ENCODE assay signal across 9 cellular contexts in genomic region chr2:147449323-147450080, GRCh38.
DNase-seq lines count a peak whose midpoint lies in the region; ATAC-seq and TF ChIP-seq lines count a peak whose summit lies in the region.
"Had no signal": no experiment of that assay in that cellular context is flagged by ENCODE, and none has a peak within 500 bp of the region (broad histone marks: within the 10 kb centered on the region; RNA-seq: fewer than 3 reads in every experiment).

No MANE protein-coding gene starts in this region.

- H2AFZ ChIP-seq in neuron (ENCODE audit: low read depth, low read length), result peak overlapping the region; percentile 65

- H3K27me3 ChIP-seq in neuron (ENCODE audit: insufficient read depth, low read length), result no peaks in the 10 kb centered on the region

- DNase-seq in NCI-H1092 treated with DMSO at 0.1 percent for 48 hours (lab: John Stamatoyannopoulos, UW) (peak; percentile 61), NCI-H1092 (lab: John Stamatoyannopoulos, UW) (no peak), NCI-H748 (lab: John Stamatoyannopoulos, UW; ENCODE audit: unreplicated experiment) (peak; percentile 90), GM20000 (ENCODE audit: low spot score) (no peak), HuH-7.5 (ENCODE audit: low spot score) (no peak)
- peak; percentile 80 for DNase-seq in activated effector memory CD4-positive, alpha-beta T cell treated with anti-CD3 and anti-CD28 coated beads, Interleukin-2, amount 50 U/mL, for 16 hours

- no peaks in the 10 kb centered on the region for H3K36me3 ChIP-seq in neuron (ENCODE audit: insufficient read depth, low read length)

- ATAC-seq in GM21528 (IDR thresholded peaks at IDR 0.05; ENCODE audit: low FRiP score, unreplicated experiment), result no peak
- ATAC-seq: K562 had no signal

- no peaks in the 10 kb centered on the region for H3K9me3 ChIP-seq in neuron (ENCODE audit: low read length)

- peak overlapping the region; percentile 37 for H3K4me3 ChIP-seq in neuron (ENCODE audit: low read length)
- H3K4me3 ChIP-seq: K562 had no signal

- peaks cover 36% of the 10 kb centered on the region for H3K4me1 ChIP-seq in neuron (ENCODE audit: insufficient read depth, low read length)

- TF ChIP-seq CTCF in GM20000 (IDR thresholded peaks at IDR 0.05; ENCODE audit: extremely low read depth, missing control alignments), result no peak

Comparison
In these comparisons a context has a peak if more than half of its experiments do, and no peak if none do; other contexts are left out.
1. DNase-seq: peak in NCI-H1092 treated with DMSO at 0.1 percent for 48 hours (single experiment), NCI-H748 (single experiment) and activated effector memory CD4-positive, alpha-beta T cell treated with anti-CD3 and anti-CD28 coated beads, Interleukin-2, amount 50 U/mL, for 16 hours (single experiment); none in NCI-H1092 (single experiment), GM20000 (single experiment) and HuH-7.5 (single experiment).